Comparison of ENCODE assay signal across 8 cellular contexts in the genomic region with DNA sequence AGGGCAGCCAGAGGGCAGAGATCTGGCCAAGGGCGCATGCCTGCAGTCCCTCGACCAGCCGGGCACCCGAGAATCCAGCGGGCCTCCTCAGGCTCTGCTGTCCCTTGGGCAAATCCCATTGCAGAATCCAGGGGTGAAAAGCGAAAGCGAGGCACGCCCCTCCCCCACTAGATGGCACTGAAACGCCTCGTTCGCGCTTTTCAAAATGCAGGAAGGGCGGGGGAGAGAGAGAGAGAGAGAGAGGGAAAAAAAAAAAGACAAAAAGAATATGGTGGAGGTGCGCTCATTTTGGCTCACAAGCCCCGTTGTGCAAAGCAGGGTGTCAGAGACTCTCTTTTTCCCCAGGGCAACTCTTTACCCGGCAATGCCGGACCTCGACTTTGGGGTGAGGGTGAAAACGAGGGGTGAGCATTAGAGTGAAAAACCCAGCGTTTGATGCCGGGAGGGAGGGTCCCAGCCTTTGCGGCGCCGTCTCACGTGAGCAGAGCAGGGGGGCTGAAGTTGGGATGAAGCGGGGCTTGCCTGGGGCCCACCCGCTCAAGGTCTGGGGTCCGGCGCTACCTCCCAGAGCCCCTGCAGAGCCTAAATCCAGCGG. TPM values are rescaled to one million over a fixed set of nuclear protein-coding genes. Genes with fewer than 3 reads are reported as not detected.
DNase-seq lines count a peak whose midpoint lies in the region; ATAC-seq and TF ChIP-seq lines count a peak whose summit lies in the region.

No MANE protein-coding gene starts in this region.

- ATAC-seq in GM21515 (IDR thresholded peaks at IDR 0.05; ENCODE audit: unreplicated experiment) (no peak), HG02759 (IDR thresholded peaks at IDR 0.05; ENCODE audit: unreplicated experiment) (no peak)

- peaks cover 43% of the 10 kb centered on the region for H3K27me3 Mint-ChIP-seq in activated CD4-positive, alpha-beta T cell treated with anti-CD3 and anti-CD28 coated beads, Interleukin-2, amount 10 ng/mL, durations not matched to agents 24 days and 14 days
- peaks cover 51% of the 10 kb centered on the region for H3K27me3 Mint-ChIP-seq in endodermal cell (ENCODE audit: insufficient read depth)

- H3K36me3 Mint-ChIP-seq in activated CD4-positive, alpha-beta T cell treated with anti-CD3 and anti-CD28 coated beads, Interleukin-2, amount 10 ng/mL, durations not matched to agents 24 days and 14 days (ENCODE audit: low read depth): no peaks in the 10 kb centered on the region
- no peaks in the 10 kb centered on the region for H3K36me3 Mint-ChIP-seq in endodermal cell (ENCODE audit: low read depth)

- H3K9me3 Mint-ChIP-seq in activated CD4-positive, alpha-beta T cell treated with anti-CD3 and anti-CD28 coated beads, Interleukin-2, amount 10 ng/mL, durations not matched to agents 24 days and 14 days: no peaks in the 10 kb centered on the region
- no peaks in the 10 kb centered on the region for H3K9me3 Mint-ChIP-seq in endodermal cell

- H3K4me3 Mint-ChIP-seq in activated CD4-positive, alpha-beta T cell treated with anti-CD3 and anti-CD28 coated beads, Interleukin-2, amount 10 ng/mL, durations not matched to agents 24 days and 14 days: peak overlapping the region; percentile 83
- peak overlapping the region; percentile 67 for H3K4me3 Mint-ChIP-seq in endodermal cell

- H3K4me1 ChIP-seq in ES-I3 (ENCODE audit: insufficient read depth, low read length) (no peaks in the 10 kb centered on the region), endodermal cell (ENCODE audit: control insufficient read depth, insufficient read depth, low read length) (peaks cover 4% of the 10 kb centered on the region), mesodermal cell (ENCODE audit: control insufficient read depth, insufficient read depth, low read length, poor library complexity, severe bottlenecking) (peaks cover 14% of the 10 kb centered on the region)

- intact Hi-C loops in activated CD4-positive, alpha-beta T cell treated with anti-CD3 and anti-CD28 coated beads, Interleukin-2, amount 10 ng/mL, durations not matched to agents 24 days and 14 days (cut with micrococcal nuclease): loop anchor here (2.0 to 10.0 kb wide), 4 partner anchors 19 to 663 kb away; partner anchors contain the start of gene SSBP1

- H3K4me3 ChIP-seq in endodermal cell (ENCODE audit: low read length) (peak overlapping the region; percentile 85), mesodermal cell (ENCODE audit: extremely low read depth, insufficient read depth, low read length, poor library complexity, severe bottlenecking) (peak overlapping the region; percentile 41)

- no peak overlapping the region for H3K27ac Mint-ChIP-seq in activated CD4-positive, alpha-beta T cell treated with anti-CD3 and anti-CD28 coated beads, Interleukin-2, amount 10 ng/mL, durations not matched to agents 24 days and 14 days
- no peak overlapping the region for H3K27ac Mint-ChIP-seq in endodermal cell

- H3K36me3 ChIP-seq in ES-I3 (ENCODE audit: insufficient read depth, low read length) (no peaks in the 10 kb centered on the region), endodermal cell (ENCODE audit: control insufficient read depth, insufficient read depth, low read length) (no peaks in the 10 kb centered on the region), mesodermal cell (ENCODE audit: control insufficient read depth, insufficient read depth, low read length) (no peaks in the 10 kb centered on the region)

- DNase-seq in NCI-H2029 (lab: John Stamatoyannopoulos, UW) (peak; percentile 78), endodermal cell (peak; percentile 87), stromal cell of bone marrow (ENCODE audit: low read depth) (peak; percentile 9)
- DNase-seq in activated CD4-positive, alpha-beta T cell treated with anti-CD3 and anti-CD28 coated beads, Interleukin-2, amount 10 ng/mL, durations not matched to agents 24 days and 14 days: peak; percentile 87

- H3K9ac ChIP-seq in ES-I3 (ENCODE audit: low read depth, low read length): peak overlapping the region; percentile 78
- no peak overlapping the region for H3K9ac ChIP-seq in endodermal cell (ENCODE audit: extremely low read depth, low read length, poor library complexity, severe bottlenecking)

- H3K27ac ChIP-seq in endodermal cell (ENCODE audit: low read depth, low read length): no peak overlapping the region
- no peak overlapping the region for H3K27ac ChIP-seq in mesodermal cell (ENCODE audit: low read depth, low read length, severe bottlenecking)

- TF ChIP-seq CTCF in endodermal cell (conservative IDR thresholded peaks at IDR 0.05): peak; percentile 57

- H3K9me3 ChIP-seq in ES-I3 (ENCODE audit: control insufficient read depth, insufficient read depth, low read length): no peaks in the 10 kb centered on the region
- no peaks in the 10 kb centered on the region for H3K9me3 ChIP-seq in endodermal cell (ENCODE audit: control insufficient read depth, low read length)
- H3K9me3 ChIP-seq in mesodermal cell (ENCODE audit: control insufficient read depth, low read length): no peaks in the 10 kb centered on the region

- peaks cover 19% of the 10 kb centered on the region for H3K4me1 Mint-ChIP-seq in activated CD4-positive, alpha-beta T cell treated with anti-CD3 and anti-CD28 coated beads, Interleukin-2, amount 10 ng/mL, durations not matched to agents 24 days and 14 days
- H3K4me1 Mint-ChIP-seq in endodermal cell: peaks cover 22% of the 10 kb centered on the region

- WGBS in endodermal cell (ENCODE audit: insufficient coverage in 1 of 2, insufficient read length in 1 of 2), 2 experiments: 2 to 8% methylated on average over 7 to 30 of the region's 30 CpGs
- WGBS in mesodermal cell (ENCODE audit: insufficient coverage in 2 of 2), 2 experiments: 3 to 4% methylated on average over 18 of the region's 30 CpGs

- peaks cover 67% of the 10 kb centered on the region for H3K27me3 ChIP-seq in endodermal cell (ENCODE audit: control insufficient read depth, insufficient read depth, low read length, poor library complexity, severe bottlenecking)

RNA-seq across cellular contexts. Expression of gene TMEM178B, which starts 2.5 kb away (rescaled TPM):
- 0.52 and 0.68 TPM in 2 replicates for total RNA-seq in activated CD4-positive, alpha-beta T cell treated with anti-CD3 and anti-CD28 coated beads, Interleukin-2, amount 10 ng/mL, durations not matched to agents 24 days and 14 days
- 1 to 10 TPM; 1.7 to 4.1 TPM for total RNA-seq in endodermal cell
- 2.7 TPM for polyA plus RNA-seq in endodermal cell (2013, experiment 1 of 2)
- polyA plus RNA-seq in endodermal cell (2013, experiment 2 of 2): 2.3 TPM
- 0.81 TPM for polyA plus RNA-seq in mesodermal cell (2013, experiment 1 of 2)
- 0.86 TPM for polyA plus RNA-seq in mesodermal cell (2013, experiment 2 of 2)

RNA-seq across cellular contexts. Expression of gene MRPS33, which starts 56.6 kb away (rescaled TPM):
- 73.0 and 74.2 TPM in 2 replicates for total RNA-seq in activated CD4-positive, alpha-beta T cell treated with anti-CD3 and anti-CD28 coated beads, Interleukin-2, amount 10 ng/mL, durations not matched to agents 24 days and 14 days
- total RNA-seq in endodermal cell: 10 to 100 TPM; 57.0 to 60.2 TPM
- 46.2 TPM for polyA plus RNA-seq in endodermal cell (2013, experiment 1 of 2)
- polyA plus RNA-seq in endodermal cell (2013, experiment 2 of 2): 41.6 TPM
- 39.7 TPM for polyA plus RNA-seq in mesodermal cell (2013, experiment 1 of 2)
- 48.2 TPM for polyA plus RNA-seq in mesodermal cell (2013, experiment 2 of 2)

Comparison
In these comparisons a context has a peak if more than half of its experiments do, and no peak if none do; other contexts are left out.
1. DNase-seq: peak in every context shown above with its lines; median percentile 87 in activated CD4-positive, alpha-beta T cell treated with anti-CD3 and anti-CD28 coated beads, Interleukin-2, amount 10 ng/mL, durations not matched to agents 24 days and 14 days; 87 in endodermal cell; 78 in NCI-H2029; 9 in stromal cell of bone marrow.